ENCODE assay signal across 13 cellular contexts in the genomic region with DNA sequence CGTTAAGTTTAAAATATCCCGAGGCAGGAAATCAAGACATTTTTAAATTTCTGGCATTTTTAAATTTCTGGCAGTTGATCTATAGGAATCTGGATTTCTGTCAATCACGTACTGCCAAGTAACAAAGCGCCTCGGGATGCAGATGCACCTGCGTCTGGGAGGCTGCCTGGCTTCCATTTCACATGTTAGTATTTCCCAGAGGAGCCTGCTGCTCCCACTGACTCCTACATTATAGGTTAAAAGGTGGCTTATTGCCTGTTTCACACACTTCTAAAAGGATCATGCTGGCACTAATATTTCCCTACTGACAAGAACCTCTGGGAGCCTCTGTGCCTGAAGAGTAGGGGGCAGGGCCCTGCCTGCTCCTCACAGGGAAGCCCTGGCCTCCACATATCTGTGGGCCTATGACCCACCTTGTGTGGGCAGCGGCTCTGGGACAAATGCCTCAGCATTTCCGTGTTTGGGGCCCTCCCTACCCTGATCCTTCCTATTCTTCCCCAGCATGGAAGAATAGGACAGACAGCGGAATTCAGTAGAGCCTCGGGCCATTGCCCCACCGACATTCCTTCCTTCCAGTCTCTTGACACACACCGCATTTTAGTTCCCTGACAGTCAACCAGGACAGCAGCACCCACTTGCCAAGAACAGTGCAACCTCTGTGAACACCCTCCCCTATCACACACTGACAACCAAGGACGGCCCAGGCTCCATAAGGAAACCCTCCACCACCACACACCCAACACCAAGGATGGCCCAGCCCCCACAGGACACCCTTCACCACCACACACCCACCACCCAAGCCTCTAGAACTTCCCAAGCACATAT.
A peak's percentile ranks its signal among the peaks of the same experiment; 100 is the strongest.
DNase-seq lines count a peak whose midpoint lies in the region; ATAC-seq and TF ChIP-seq lines count a peak whose summit lies in the region.
"Had no signal": no experiment of that assay in that cellular context is flagged by ENCODE, and none has a peak within 500 bp of the region (broad histone marks: within the 10 kb centered on the region; RNA-seq: fewer than 3 reads in every experiment).

No MANE protein-coding gene starts in this region.

- H3K27me3 Mint-ChIP-seq in CD4-positive, CD25-positive, alpha-beta regulatory T cell: no peaks in the 10 kb centered on the region
- no peaks in the 10 kb centered on the region for H3K27me3 Mint-ChIP-seq in activated CD4-positive, alpha-beta memory T cell treated with anti-CD3 and anti-CD28 coated beads for 36 hours
- no peaks in the 10 kb centered on the region for H3K27me3 Mint-ChIP-seq in memory B cell

- H3K27ac Mint-ChIP-seq in CD4-positive, CD25-positive, alpha-beta regulatory T cell: peak overlapping the region; percentile 81 to 95 (median 91)
- peak overlapping the region; percentile 81 for H3K27ac Mint-ChIP-seq in activated CD4-positive, alpha-beta memory T cell treated with anti-CD3 and anti-CD28 coated beads for 36 hours
- H3K27ac Mint-ChIP-seq in memory B cell: peak overlapping the region; percentile 89

- no peaks in the 10 kb centered on the region for H3K27me3 ChIP-seq in CD4-positive, CD25-positive, alpha-beta regulatory T cell (ENCODE audit: control insufficient read depth, insufficient read depth, low read length)
- H3K27me3 ChIP-seq in DND-41 (ENCODE audit: insufficient read depth, low read length, poor library complexity) (no peaks in the 10 kb centered on the region), A673 (replicated peaks; ENCODE audit: insufficient read depth, low read depth, low read length, poor library complexity) (no peaks in the 10 kb centered on the region)
- H3K27me3 ChIP-seq: stomach, vagina had no signal

- POLR2A ChIA-PET in activated CD4-positive, alpha-beta memory T cell treated with anti-CD3 and anti-CD28 coated beads for 36 hours (lab: Charles Lee): interaction anchor here (1.2 to 1.4 kb wide), 3 partner anchors 10 to 18 kb away, joined by 3 read pairs; no protein-coding TSS in a partner anchor
- POLR2A ChIA-PET in A673 (lab: Charles Lee; ENCODE audit: low non-redundant PET): no interaction called here

- no peak overlapping the region for H3K4me2 ChIP-seq in DND-41 (ENCODE audit: insufficient read depth, low read length)
- H3K4me2 ChIP-seq: KMS-11 had no signal

- H3K79me2 ChIP-seq in DND-41 (ENCODE audit: insufficient read depth, low read length): no peaks in the 10 kb centered on the region

- TF ChIP-seq CTCF in DND-41 (IDR thresholded peaks at IDR 0.05; ENCODE audit: borderline replicate concordance, extremely low read depth, low read length, poor library complexity, severe bottlenecking) (no peak), A673 (conservative IDR thresholded peaks at IDR 0.05; ENCODE audit: low read depth, low read length) (no peak)

- intact Hi-C loops in activated CD4-positive, alpha-beta memory T cell treated with anti-CD3 and anti-CD28 coated beads for 36 hours (cut with micrococcal nuclease): loop anchor here (1.0 to 5.0 kb wide), 5 partner anchors 9 to 343 kb away; a partner anchor contains a TSS
- intact Hi-C loops in A673 (cut with micrococcal nuclease; ENCODE audit: unreplicated experiment): no loop called here

- H3K9me3 Mint-ChIP-seq in CD4-positive, CD25-positive, alpha-beta regulatory T cell: peaks cover 0 to 1% (median 0%) of the 10 kb centered on the region in 7 donors
- H3K9me3 Mint-ChIP-seq in activated CD4-positive, alpha-beta memory T cell treated with anti-CD3 and anti-CD28 coated beads for 36 hours: no peaks in the 10 kb centered on the region
- no peaks in the 10 kb centered on the region for H3K9me3 Mint-ChIP-seq in memory B cell

- CTCF ChIA-PET in activated CD4-positive, alpha-beta memory T cell treated with anti-CD3 and anti-CD28 coated beads for 36 hours (lab: Charles Lee): interaction anchor here (1.1 kb wide), 1 partner anchor 92 kb away, joined by 3 read pairs; no protein-coding TSS in a partner anchor
- CTCF ChIA-PET in A673 (lab: Charles Lee): no interaction called here

- ATAC-seq in CD4-positive, CD25-positive, alpha-beta regulatory T cell (ENCODE audit: low read depth in 2 of 2): no peak
- ATAC-seq in DND-41 (ENCODE audit: insufficient read depth, low read depth) (peak; percentile 13; the same call in 1 of the 3 replicates), memory B cell (ENCODE audit: low read depth) (no peak), HG03175 (IDR thresholded peaks at IDR 0.05; ENCODE audit: unreplicated experiment) (no peak)

- peak overlapping the region; percentile 69; the same call in 1 of the 2 replicates for H2AFZ ChIP-seq in DND-41 (ENCODE audit: low read depth, low read length)

- no peak overlapping the region for H3K9ac ChIP-seq in DND-41 (ENCODE audit: low read depth, low read length)
- H3K9ac ChIP-seq: KMS-11 had no signal

- peak overlapping the region; percentile 74 for H3K27ac ChIP-seq in CD4-positive, CD25-positive, alpha-beta regulatory T cell (ENCODE audit: insufficient read depth, low read length, poor library complexity, severe bottlenecking)
- H3K27ac ChIP-seq in DND-41 (ENCODE audit: low read length) (peak overlapping the region; percentile 61; the same call in 1 of the 2 replicates), A673 (ENCODE audit: low read depth, low read length, poor library complexity, severe bottlenecking) (no peak overlapping the region)
- H3K27ac ChIP-seq: KMS-11, vagina had no signal

- H4K20me1 ChIP-seq in DND-41 (ENCODE audit: insufficient read depth, low read length): no peaks in the 10 kb centered on the region

- BruUV-seq in A673 (replicated peaks; lab: Mats Ljungman, UMichigan): no TSS peak

- H3K9me3 ChIP-seq in CD4-positive, CD25-positive, alpha-beta regulatory T cell (ENCODE audit: control insufficient read depth in 2 of 2, low read length in 2 of 2): no peaks in the 10 kb centered on the region
- no peaks in the 10 kb centered on the region for H3K9me3 ChIP-seq in DND-41 (ENCODE audit: insufficient read depth, low read length, severe bottlenecking)
- H3K9me3 ChIP-seq in A673 (ENCODE audit: low read depth, low read length, poor library complexity, severe bottlenecking): no peaks in the 10 kb centered on the region
- H3K9me3 ChIP-seq: stomach, vagina had no signal

- no peak for DNase-seq in CD4-positive, CD25-positive, alpha-beta regulatory T cell
- DNase-seq in DND-41 (no peak), memory B cell (ENCODE audit: low spot score in 2 of 2) (no peak), NCI-H774 (lab: John Stamatoyannopoulos, UW) (no peak), A673 (ENCODE audit: low spot score) (no peak)
- peak; percentile 30 for DNase-seq in activated CD4-positive, alpha-beta memory T cell treated with anti-CD3 and anti-CD28 coated beads for 36 hours
- DNase-seq: amygdala, NCI-H1105 treated with DMSO at 0.1 percent for 48 hours, occipital lobe had no signal

- H3K36me3 ChIP-seq in CD4-positive, CD25-positive, alpha-beta regulatory T cell (ENCODE audit: control insufficient read depth, insufficient read depth, low read length): no peaks in the 10 kb centered on the region
- H3K36me3 ChIP-seq in DND-41 (ENCODE audit: insufficient read depth, low read length) (no peaks in the 10 kb centered on the region), A673 (ENCODE audit: insufficient read depth, low read length, poor library complexity, severe bottlenecking) (no peaks in the 10 kb centered on the region)
- H3K36me3 ChIP-seq: stomach, vagina had no signal

- no peaks in the 10 kb centered on the region for H3K36me3 Mint-ChIP-seq in CD4-positive, CD25-positive, alpha-beta regulatory T cell
- no peaks in the 10 kb centered on the region for H3K36me3 Mint-ChIP-seq in activated CD4-positive, alpha-beta memory T cell treated with anti-CD3 and anti-CD28 coated beads for 36 hours
- H3K36me3 Mint-ChIP-seq in memory B cell: no peaks in the 10 kb centered on the region

- H3K4me3 Mint-ChIP-seq in CD4-positive, CD25-positive, alpha-beta regulatory T cell: peak overlapping the region in 2 of 4 donors; percentile 33 to 64
- H3K4me3 Mint-ChIP-seq in activated CD4-positive, alpha-beta memory T cell treated with anti-CD3 and anti-CD28 coated beads for 36 hours: no peak overlapping the region
- H3K4me3 Mint-ChIP-seq in memory B cell: no peak overlapping the region

- peaks cover 48% of the 10 kb centered on the region for H3K4me1 ChIP-seq in CD4-positive, CD25-positive, alpha-beta regulatory T cell (ENCODE audit: control insufficient read depth, insufficient read depth, low read length, poor library complexity, severe bottlenecking)
- H3K4me1 ChIP-seq in DND-41 (ENCODE audit: insufficient read depth, low read length) (peaks cover 17% of the 10 kb centered on the region), A673 (ENCODE audit: insufficient read depth, low read length, poor library complexity, severe bottlenecking) (no peaks in the 10 kb centered on the region)
- H3K4me1 ChIP-seq: stomach, vagina had no signal

- H3K4me1 Mint-ChIP-seq in CD4-positive, CD25-positive, alpha-beta regulatory T cell: peaks cover 14 to 73% (median 40%) of the 10 kb centered on the region in 4 donors
- H3K4me1 Mint-ChIP-seq in activated CD4-positive, alpha-beta memory T cell treated with anti-CD3 and anti-CD28 coated beads for 36 hours (ENCODE audit: low read depth): peaks cover 28% of the 10 kb centered on the region
- H3K4me1 Mint-ChIP-seq in memory B cell: peaks cover 17% of the 10 kb centered on the region

- H3K4me3 ChIP-seq in CD4-positive, CD25-positive, alpha-beta regulatory T cell (ENCODE audit: low read depth, low read length): no peak overlapping the region
- no peak overlapping the region for H3K4me3 ChIP-seq in DND-41 (ENCODE audit: low read depth in 1 of 2, low read length in 2 of 2)
- H3K4me3 ChIP-seq in A673 (ENCODE audit: low read depth, low read length, poor library complexity, severe bottlenecking): no peak overlapping the region
- H3K4me3 ChIP-seq: stomach, vagina had no signal
